In genomic region chr9:10614201-10614870, GRCh38 we compare ENCODE assay signal across 25 cellular contexts. TPM values are rescaled to one million over a fixed set of nuclear protein-coding genes. Genes with fewer than 3 reads are reported as not detected.
DNase-seq lines count a peak whose midpoint lies in the region; TF ChIP-seq lines count a peak whose summit lies in the region.
"Had no signal": no experiment of that assay in that cellular context is flagged by ENCODE, and none has a peak within 500 bp of the region (broad histone marks: within the 10 kb centered on the region; RNA-seq: fewer than 3 reads in every experiment).

No MANE protein-coding gene starts in this region.

- H3F3A ChIP-seq in MM.1S (ENCODE audit: insufficient read depth, low read length), result no peaks in the 10 kb centered on the region

- no peak overlapping the region for H3K4me2 ChIP-seq in MM.1S (ENCODE audit: low read depth, low read length)
- H3K4me2 ChIP-seq: KMS-11 had no signal

- peak overlapping the region; percentile 17; the same call in 1 of the 2 replicates for H3K4me3 ChIP-seq in SK-N-MC
- H3K4me3 ChIP-seq in MM.1S (ENCODE audit: low read length), result no peak overlapping the region
- H3K4me3 ChIP-seq: SJCRH30, thyroid gland had no signal

- H3K9ac ChIP-seq in SK-N-MC (ENCODE audit: insufficient read length) (no peak overlapping the region), MM.1S (ENCODE audit: low read length) (no peak overlapping the region)
- H3K9ac ChIP-seq: KMS-11 had no signal

- H3K9me3 ChIP-seq in SK-N-MC (ENCODE audit: low read depth, low read length) (no peaks in the 10 kb centered on the region), MM.1S (replicated peaks; ENCODE audit: insufficient read depth, low read length) (no peaks in the 10 kb centered on the region)
- H3K9me3 ChIP-seq: SJCRH30, thyroid gland had no signal

- H3K9me3 Mint-ChIP-seq in glutamatergic neuron (ENCODE audit: unreplicated experiment), result peaks cover 3% of the 10 kb centered on the region
- H3K9me3 Mint-ChIP-seq in progenitor cell of endocrine pancreas (ENCODE audit: low read depth), result no peaks in the 10 kb centered on the region

- in situ Hi-C loops in GM13977 (cut with MboI; ENCODE audit: low pct_unique_long_range_greater_than_20kb, low sequenced_read_pairs, unreplicated experiment), result no loop called here

- H3K27me3 Mint-ChIP-seq in glutamatergic neuron (ENCODE audit: unreplicated experiment) (peaks cover 2% of the 10 kb centered on the region), progenitor cell of endocrine pancreas (peaks cover 70% of the 10 kb centered on the region)

- no peak overlapping the region for H2AFZ ChIP-seq in MM.1S (ENCODE audit: low read length)

- DNase-seq in DMS 273 (lab: John Stamatoyannopoulos, UW; ENCODE audit: unreplicated experiment) (peak; percentile 13), DMS 273 treated with DMSO at 0.1 percent for 48 hours (lab: John Stamatoyannopoulos, UW) (no peak), SK-N-MC (ENCODE audit: low read depth, low spot score) (no peak), glutamatergic neuron (no peak), progenitor cell of endocrine pancreas (ENCODE audit: low spot score, unreplicated experiment) (no peak), NCI-H1930 (lab: John Stamatoyannopoulos, UW) (no peak), GM13977 (ENCODE audit: low spot score) (no peak), MM.1S (no peak)
- DNase-seq: activated CD4-positive, alpha-beta T cell treated with anti-CD3 and anti-CD28 coated beads, Interleukin-2, amount 50 U/mL, for 4 hours; activated naive CD4-positive, alpha-beta T cell; activated T-cell treated with anti-CD3 and anti-CD28 coated beads, Interleukin-2, amount 50 U/mL, for 72 hours; CD8-positive, alpha-beta T cell; DMS53; effector memory CD4-positive, alpha-beta T cell; erythroblast; foreskin fibroblast; GF-D8; left colon; NCI-H1436; SJCRH30; stimulated activated naive CD8-positive, alpha-beta T cell treated with anti-CD3 and anti-CD28 coated beads, Interleukin-15, Interleukin-2, amounts not matched to agents 100 U/mL and 50 U/mL, for 24 hours; thyroid gland had no signal

- H3K4me1 Mint-ChIP-seq in glutamatergic neuron (ENCODE audit: low read depth, unreplicated experiment) (peaks cover 17% of the 10 kb centered on the region), progenitor cell of endocrine pancreas (ENCODE audit: low read depth) (peaks cover 1% of the 10 kb centered on the region)

- H3K36me3 ChIP-seq in SK-N-MC (ENCODE audit: insufficient read depth, low read length), result no peaks in the 10 kb centered on the region
- H3K36me3 ChIP-seq in MM.1S (replicated peaks; ENCODE audit: insufficient read depth, low read length), result no peaks in the 10 kb centered on the region
- H3K36me3 ChIP-seq: SJCRH30, thyroid gland had no signal

- H3K27ac ChIP-seq in SK-N-MC (no peak overlapping the region), MM.1S (ENCODE audit: low read length) (no peak overlapping the region)
- H3K27ac ChIP-seq: 22Rv1, KMS-11, SJCRH30, thyroid gland had no signal

- H3K9me2 ChIP-seq in MM.1S (replicated peaks; ENCODE audit: insufficient read depth, low read length), result no peaks in the 10 kb centered on the region

- peak overlapping the region; percentile 58 for H3K4me3 Mint-ChIP-seq in glutamatergic neuron (ENCODE audit: unreplicated experiment)
- peak overlapping the region; percentile 40 for H3K4me3 Mint-ChIP-seq in progenitor cell of endocrine pancreas (ENCODE audit: low read depth)
- H3K4me3 Mint-ChIP-seq: CD8-positive, alpha-beta T cell; memory B cell had no signal

- H3K27me3 ChIP-seq in MM.1S (replicated peaks; ENCODE audit: insufficient read depth, low read length), result no peaks in the 10 kb centered on the region
- H3K27me3 ChIP-seq: SJCRH30 had no signal

- no peaks in the 10 kb centered on the region for H3K4me1 ChIP-seq in MM.1S (ENCODE audit: low read length)
- H3K4me1 ChIP-seq: SJCRH30 had no signal

- TF ChIP-seq CTCF in glutamatergic neuron (IDR thresholded peaks at IDR 0.05; ENCODE audit: partially characterized antibody, unreplicated experiment) (no peak), progenitor cell of endocrine pancreas (IDR thresholded peaks at IDR 0.05; ENCODE audit: unreplicated experiment) (no peak), GM13977 (IDR thresholded peaks at IDR 0.05; ENCODE audit: extremely low read depth, insufficient read depth, missing control alignments) (no peak), MM.1S (IDR thresholded peaks at IDR 0.05; ENCODE audit: low read length) (no peak)

- H3K36me3 Mint-ChIP-seq in glutamatergic neuron (ENCODE audit: unreplicated experiment), result no peaks in the 10 kb centered on the region
- no peaks in the 10 kb centered on the region for H3K36me3 Mint-ChIP-seq in progenitor cell of endocrine pancreas (ENCODE audit: insufficient read depth)
- H3K36me3 Mint-ChIP-seq: CD8-positive, alpha-beta T cell; memory B cell had no signal

- H3K27ac Mint-ChIP-seq in glutamatergic neuron (ENCODE audit: unreplicated experiment) (no peak overlapping the region), progenitor cell of endocrine pancreas (no peak overlapping the region)
- H3K27ac Mint-ChIP-seq: activated T-cell treated with anti-CD3 and anti-CD28 coated beads, Interleukin-2, amount 50 U/mL, for 72 hours; CD8-positive, alpha-beta T cell; memory B cell had no signal

- H4K20me1 ChIP-seq in MM.1S (ENCODE audit: insufficient read depth, low read length), result no peaks in the 10 kb centered on the region

- no peaks in the 10 kb centered on the region for H3K79me2 ChIP-seq in MM.1S (ENCODE audit: low read length)

RNA-seq across cellular contexts. Expression of gene PTPRD, which starts 1.5 kb away (rescaled TPM):
- total RNA-seq in glutamatergic neuron (ENCODE audit: unreplicated experiment) (532 TPM), progenitor cell of endocrine pancreas (115 and 124 TPM in 2 replicates)
- total RNA-seq: CD8-positive, alpha-beta T cell had no signal
